Comparison of ENCODE assay signal across 8 cellular contexts in the genomic region with DNA sequence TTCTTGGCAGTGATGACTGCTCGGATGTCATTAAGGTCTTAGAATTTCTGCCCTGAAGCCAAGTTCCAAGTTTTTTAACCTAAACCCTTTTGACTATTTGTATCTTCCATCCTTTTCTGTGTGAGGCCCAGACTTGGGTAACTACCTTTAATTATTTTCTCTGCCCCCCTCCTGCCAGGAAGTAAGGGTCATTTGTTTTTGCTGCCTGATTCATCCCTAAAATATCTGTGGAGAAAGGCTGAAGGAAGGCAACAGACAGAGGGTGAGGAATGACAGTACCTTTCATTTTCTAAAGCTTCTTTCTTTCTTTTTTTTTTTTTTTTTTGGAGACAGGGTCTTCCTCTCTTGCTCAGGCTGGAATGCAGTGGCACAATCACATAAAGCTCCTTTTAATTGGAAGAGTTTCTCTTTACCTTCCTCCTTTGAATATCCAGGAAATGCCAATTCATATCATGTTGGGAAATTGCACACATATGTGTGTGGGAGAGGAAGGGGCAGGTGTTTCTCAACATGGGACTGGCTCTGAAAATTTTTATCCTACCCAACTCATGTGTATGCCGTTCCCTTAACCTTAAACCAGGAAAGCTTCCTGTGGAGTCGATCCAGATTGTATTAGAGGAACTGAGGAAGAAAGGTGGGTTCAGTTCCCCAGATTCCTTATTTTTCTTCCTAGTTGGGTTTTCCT. TPM values are rescaled to one million over a fixed set of nuclear protein-coding genes. Genes with fewer than 3 reads are reported as not detected.
DNase-seq lines count a peak whose midpoint lies in the region; ATAC-seq and TF ChIP-seq lines count a peak whose summit lies in the region.

No MANE protein-coding gene starts in this region.

- H3K4me3 ChIP-seq in CD4-positive, CD25-positive, alpha-beta regulatory T cell (ENCODE audit: low read depth, low read length), result peak overlapping the region; percentile 93
- peak overlapping the region; percentile 87 for H3K4me3 ChIP-seq in MM.1S (ENCODE audit: low read length)

- H3K9me2 ChIP-seq in MM.1S (replicated peaks; ENCODE audit: insufficient read depth, low read length), result no peaks in the 10 kb centered on the region

- no peaks in the 10 kb centered on the region for H3K27me3 ChIP-seq in CD4-positive, CD25-positive, alpha-beta regulatory T cell (ENCODE audit: control insufficient read depth, insufficient read depth, low read length)
- H3K27me3 ChIP-seq in MM.1S (replicated peaks; ENCODE audit: insufficient read depth, low read length), result no peaks in the 10 kb centered on the region

- peaks cover 4 to 32% (median 18%) of the 10 kb centered on the region in 4 donors for H3K4me1 Mint-ChIP-seq in CD4-positive, CD25-positive, alpha-beta regulatory T cell
- peaks cover 14% of the 10 kb centered on the region for H3K4me1 Mint-ChIP-seq in nephron

- no peaks in the 10 kb centered on the region for H3K9me3 Mint-ChIP-seq in CD4-positive, CD25-positive, alpha-beta regulatory T cell
- no peaks in the 10 kb centered on the region for H3K9me3 Mint-ChIP-seq in nephron

- peaks cover 19% of the 10 kb centered on the region for H3K4me1 ChIP-seq in CD4-positive, CD25-positive, alpha-beta regulatory T cell (ENCODE audit: control insufficient read depth, insufficient read depth, low read length, poor library complexity, severe bottlenecking)
- H3K4me1 ChIP-seq in MM.1S (ENCODE audit: low read length), result peaks cover 21% of the 10 kb centered on the region

- ATAC-seq in CD4-positive, CD25-positive, alpha-beta regulatory T cell (ENCODE audit: low read depth in 2 of 2), result no peak
- ATAC-seq in GM21381 (IDR thresholded peaks at IDR 0.05; ENCODE audit: unreplicated experiment), result no peak

- no peaks in the 10 kb centered on the region for H3F3A ChIP-seq in MM.1S (ENCODE audit: insufficient read depth, low read length)

- H3K9me3 ChIP-seq in CD4-positive, CD25-positive, alpha-beta regulatory T cell (ENCODE audit: control insufficient read depth in 2 of 2, low read length in 2 of 2), result no peaks in the 10 kb centered on the region
- no peaks in the 10 kb centered on the region for H3K9me3 ChIP-seq in MM.1S (replicated peaks; ENCODE audit: insufficient read depth, low read length)

- peak overlapping the region; percentile 80 to 99 (median 99) for H3K27ac Mint-ChIP-seq in CD4-positive, CD25-positive, alpha-beta regulatory T cell
- peak overlapping the region; percentile 92 to 98 (median 98) for H3K27ac Mint-ChIP-seq in nephron

- H3K36me3 ChIP-seq in CD4-positive, CD25-positive, alpha-beta regulatory T cell (ENCODE audit: control insufficient read depth, insufficient read depth, low read length), result peaks cover 41% of the 10 kb centered on the region
- H3K36me3 ChIP-seq in MM.1S (replicated peaks; ENCODE audit: insufficient read depth, low read length), result no peaks in the 10 kb centered on the region

- peaks cover 6% of the 10 kb centered on the region for H3K27me3 Mint-ChIP-seq in CD4-positive, CD25-positive, alpha-beta regulatory T cell
- H3K27me3 Mint-ChIP-seq in nephron (ENCODE audit: low read depth), result no peaks in the 10 kb centered on the region

- H4K20me1 ChIP-seq in MM.1S (ENCODE audit: insufficient read depth, low read length), result no peaks in the 10 kb centered on the region

- TF ChIP-seq CTCF in MM.1S (IDR thresholded peaks at IDR 0.05; ENCODE audit: low read length) (no peak), nephron (IDR thresholded peaks at IDR 0.05; ENCODE audit: unreplicated experiment in 3 of 3) (no peak)

- peaks cover 16% of the 10 kb centered on the region for H3K79me2 ChIP-seq in MM.1S (ENCODE audit: low read length)

- DNase-seq in CD4-positive, CD25-positive, alpha-beta regulatory T cell, result no peak
- DNase-seq in MM.1S, result no peak
- DNase-seq in dermis microvascular lymphatic vessel endothelial cell (ENCODE audit: low read depth in 2 of 2), result peak; percentile 48 to 62
- DNase-seq in NCI-H1417 treated with DMSO at 0.1 percent for 48 hours (lab: John Stamatoyannopoulos, UW), result no peak
- DNase-seq in hippocampal formation (lab: John Stamatoyannopoulos, UW), result no peak
- no peak for DNase-seq in NCI-H1694 (lab: John Stamatoyannopoulos, UW)

- H3K9ac ChIP-seq in MM.1S (ENCODE audit: low read length), result peak overlapping the region; percentile 86; the same call in 1 of the 2 replicates

- peaks cover 32% of the 10 kb centered on the region for H3K36me3 Mint-ChIP-seq in CD4-positive, CD25-positive, alpha-beta regulatory T cell
- H3K36me3 Mint-ChIP-seq in nephron (ENCODE audit: low read depth), result peaks cover 22% of the 10 kb centered on the region

- H3K27ac ChIP-seq in CD4-positive, CD25-positive, alpha-beta regulatory T cell (ENCODE audit: insufficient read depth, low read length, poor library complexity, severe bottlenecking), result peak overlapping the region; percentile 86
- H3K27ac ChIP-seq in MM.1S (ENCODE audit: low read length), result no peak overlapping the region; the same call in 1 of the 2 replicates

- peak overlapping the region; percentile 99 for H2AFZ ChIP-seq in MM.1S (ENCODE audit: low read length)

- H3K4me3 Mint-ChIP-seq in CD4-positive, CD25-positive, alpha-beta regulatory T cell, result peak overlapping the region; percentile 95 to 99 (median 98)
- peak overlapping the region; percentile 99 to 100 (median 99) for H3K4me3 Mint-ChIP-seq in nephron

- peak overlapping the region; percentile 88 for H3K4me2 ChIP-seq in MM.1S (ENCODE audit: low read depth, low read length)

RNA-seq across cellular contexts. Expression of a gene that starts 1.0 kb away (rescaled TPM):
- 29.4 TPM for total RNA-seq in CD4-positive, CD25-positive, alpha-beta regulatory T cell
- 10 to 100 TPM; 62.8 to 73.3 (median 71.4) TPM for polyA plus RNA-seq in CD4-positive, CD25-positive, alpha-beta regulatory T cell
- total RNA-seq in dermis microvascular lymphatic vessel endothelial cell, result 39.2 and 48.3 TPM in 2 replicates

RNA-seq across cellular contexts. Expression of a gene that starts 6.2 kb away (rescaled TPM):
- total RNA-seq in CD4-positive, CD25-positive, alpha-beta regulatory T cell, result not detected
- polyA plus RNA-seq in CD4-positive, CD25-positive, alpha-beta regulatory T cell, result under 1 TPM in 1 of 4 donors, not detected in 3; 0.09 TPM
- 2.1 and 2.4 TPM in 2 replicates for total RNA-seq in dermis microvascular lymphatic vessel endothelial cell

RNA-seq across cellular contexts. Expression of a gene that starts 13.2 kb away (rescaled TPM):
- total RNA-seq in CD4-positive, CD25-positive, alpha-beta regulatory T cell, result not detected
- polyA plus RNA-seq in CD4-positive, CD25-positive, alpha-beta regulatory T cell, result not detected
- 6.0 and 25.9 TPM in 2 replicates for total RNA-seq in dermis microvascular lymphatic vessel endothelial cell

RNA-seq across cellular contexts. Expression of a gene that starts 24.3 kb away (rescaled TPM):
- 12.8 TPM for total RNA-seq in CD4-positive, CD25-positive, alpha-beta regulatory T cell
- 100 to 1,000 TPM; 147 to 162 (median 156) TPM for polyA plus RNA-seq in CD4-positive, CD25-positive, alpha-beta regulatory T cell
- total RNA-seq in dermis microvascular lymphatic vessel endothelial cell, result 60.1 and 67.0 TPM in 2 replicates

RNA-seq across cellular contexts. Expression of a gene that starts 24.5 kb away (rescaled TPM):
- not detected for total RNA-seq in CD4-positive, CD25-positive, alpha-beta regulatory T cell
- under 1 TPM; 0.15 to 0.42 (median 0.28) TPM for polyA plus RNA-seq in CD4-positive, CD25-positive, alpha-beta regulatory T cell
- not detected in 2 replicates for total RNA-seq in dermis microvascular lymphatic vessel endothelial cell

Comparison
In these comparisons a context has a peak if more than half of its experiments do, and no peak if none do; other contexts are left out.
1. DNase-seq: peak in dermis microvascular lymphatic vessel endothelial cell (2 of 2); none in CD4-positive, CD25-positive, alpha-beta regulatory T cell (0 of 3), MM.1S (single experiment), NCI-H1417 treated with DMSO at 0.1 percent for 48 hours (single experiment), hippocampal formation (0 of 2) and NCI-H1694 (single experiment).